In the genomic region with DNA sequence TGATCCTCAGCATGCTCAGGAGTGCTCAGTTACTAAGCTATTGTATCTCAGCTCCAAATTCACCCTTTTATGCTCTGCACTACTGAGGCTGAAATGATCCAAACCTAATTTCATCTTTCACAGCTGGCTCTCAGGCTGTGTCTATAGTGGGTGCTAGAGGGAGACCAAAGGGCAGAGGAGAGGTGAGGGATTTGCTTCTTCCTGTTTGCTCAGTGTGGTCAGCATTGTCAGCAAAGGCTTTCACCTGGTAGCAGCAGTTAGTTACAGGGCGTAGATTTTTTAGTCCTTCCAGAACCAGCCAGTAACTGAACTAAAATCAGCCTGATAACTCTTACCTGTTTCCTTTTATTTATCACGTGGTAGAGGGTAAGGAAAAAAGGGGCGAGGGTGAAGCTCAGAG, we compare ENCODE assay signal across 1 cellular context.
TF ChIP-seq lines count a peak whose summit lies in the region.

No MANE protein-coding gene starts in this region.

TF ChIP-seq in HepG2, 621 proteins besides CTCF, POLR2A, EP300 and RAD21 (continued from another document):
- TF ChIP-seq, protein P1, sequence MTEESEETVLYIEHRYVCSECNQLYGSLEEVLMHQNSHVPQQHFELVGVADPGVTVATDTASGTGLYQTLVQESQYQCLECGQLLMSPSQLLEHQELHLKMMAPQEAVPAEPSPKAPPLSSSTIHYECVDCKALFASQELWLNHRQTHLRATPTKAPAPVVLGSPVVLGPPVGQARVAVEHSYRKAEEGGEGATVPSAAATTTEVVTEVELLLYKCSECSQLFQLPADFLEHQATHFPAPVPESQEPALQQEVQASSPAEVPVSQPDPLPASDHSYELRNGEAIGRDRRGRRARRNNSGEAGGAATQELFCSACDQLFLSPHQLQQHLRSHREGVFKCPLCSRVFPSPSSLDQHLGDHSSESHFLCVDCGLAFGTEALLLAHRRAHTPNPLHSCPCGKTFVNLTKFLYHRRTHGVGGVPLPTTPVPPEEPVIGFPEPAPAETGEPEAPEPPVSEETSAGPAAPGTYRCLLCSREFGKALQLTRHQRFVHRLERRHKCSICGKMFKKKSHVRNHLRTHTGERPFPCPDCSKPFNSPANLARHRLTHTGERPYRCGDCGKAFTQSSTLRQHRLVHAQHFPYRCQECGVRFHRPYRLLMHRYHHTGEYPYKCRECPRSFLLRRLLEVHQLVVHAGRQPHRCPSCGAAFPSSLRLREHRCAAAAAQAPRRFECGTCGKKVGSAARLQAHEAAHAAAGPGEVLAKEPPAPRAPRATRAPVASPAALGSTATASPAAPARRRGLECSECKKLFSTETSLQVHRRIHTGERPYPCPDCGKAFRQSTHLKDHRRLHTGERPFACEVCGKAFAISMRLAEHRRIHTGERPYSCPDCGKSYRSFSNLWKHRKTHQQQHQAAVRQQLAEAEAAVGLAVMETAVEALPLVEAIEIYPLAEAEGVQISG (CRISPR knock-in tag; IDR thresholded peaks at IDR 0.05) = peak; percentile 22; the same call in 1 of the 2 replicates
- TF ChIP-seq, protein P2, sequence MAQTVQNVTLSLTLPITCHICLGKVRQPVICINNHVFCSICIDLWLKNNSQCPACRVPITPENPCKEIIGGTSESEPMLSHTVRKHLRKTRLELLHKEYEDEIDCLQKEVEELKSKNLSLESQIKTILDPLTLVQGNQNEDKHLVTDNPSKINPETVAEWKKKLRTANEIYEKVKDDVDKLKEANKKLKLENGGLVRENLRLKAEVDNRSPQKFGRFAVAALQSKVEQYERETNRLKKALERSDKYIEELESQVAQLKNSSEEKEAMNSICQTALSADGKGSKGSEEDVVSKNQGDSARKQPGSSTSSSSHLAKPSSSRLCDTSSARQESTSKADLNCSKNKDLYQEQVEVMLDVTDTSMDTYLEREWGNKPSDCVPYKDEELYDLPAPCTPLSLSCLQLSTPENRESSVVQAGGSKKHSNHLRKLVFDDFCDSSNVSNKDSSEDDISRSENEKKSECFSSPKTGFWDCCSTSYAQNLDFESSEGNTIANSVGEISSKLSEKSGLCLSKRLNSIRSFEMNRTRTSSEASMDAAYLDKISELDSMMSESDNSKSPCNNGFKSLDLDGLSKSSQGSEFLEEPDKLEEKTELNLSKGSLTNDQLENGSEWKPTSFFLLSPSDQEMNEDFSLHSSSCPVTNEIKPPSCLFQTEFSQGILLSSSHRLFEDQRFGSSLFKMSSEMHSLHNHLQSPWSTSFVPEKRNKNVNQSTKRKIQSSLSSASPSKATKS (CRISPR knock-in tag; IDR thresholded peaks at IDR 0.05) = no peak
- TF ChIP-seq GATA4 (IDR thresholded peaks at IDR 0.05; ENCODE audit: borderline replicate concordance, low read depth) (no peak), ZNF224 (CRISPR knock-in tag; IDR thresholded peaks at IDR 0.05) (no peak), HOXA5 (CRISPR knock-in tag; IDR thresholded peaks at IDR 0.05) (no peak), FOXJ3 (CRISPR knock-in tag; IDR thresholded peaks at IDR 0.05; ENCODE audit: borderline replicate concordance) (no peak), CAMTA2 (CRISPR knock-in tag; IDR thresholded peaks at IDR 0.05; ENCODE audit: borderline replicate concordance) (no peak), MIXL1 (CRISPR knock-in tag; IDR thresholded peaks at IDR 0.05) (no peak), TP53 (CRISPR knock-in tag; conservative IDR thresholded peaks at IDR 0.05) (no peak), KLF6 (CRISPR knock-in tag; IDR thresholded peaks at IDR 0.05) (no peak), HNF4A (CRISPR knock-in tag; IDR thresholded peaks at IDR 0.05) (peak; percentile 72), BORCS8-MEF2B (CRISPR knock-in tag; IDR thresholded peaks at IDR 0.05) (no peak), NFYC (CRISPR knock-in tag; IDR thresholded peaks at IDR 0.05) (no peak), SCMH1 (CRISPR knock-in tag; IDR thresholded peaks at IDR 0.05; ENCODE audit: borderline replicate concordance) (no peak), TCF7L2 (IDR thresholded peaks at IDR 0.05; ENCODE audit: low read depth, low read length) (no peak), ZNF383 (CRISPR knock-in tag; IDR thresholded peaks at IDR 0.05; ENCODE audit: borderline replicate concordance) (no peak), ZKSCAN5 (CRISPR knock-in tag; IDR thresholded peaks at IDR 0.05) (no peak), BCL6 (CRISPR knock-in tag; IDR thresholded peaks at IDR 0.05) (no peak), ASH2L (IDR thresholded peaks at IDR 0.05; ENCODE audit: insufficient read length, low read depth, low read length) (no peak), HDAC2 (CRISPR knock-in tag; IDR thresholded peaks at IDR 0.05) (0 out of 2 replicates have a peak, but pooled peaks have one; percentile 34), HNRNPUL1 (IDR thresholded peaks at IDR 0.05; ENCODE audit: low read depth, low read length) (no peak), KLF15 (CRISPR knock-in tag; IDR thresholded peaks at IDR 0.05; ENCODE audit: borderline replicate concordance) (no peak), TAF15 (IDR thresholded peaks at IDR 0.05; ENCODE audit: low read depth, low read length, poor library complexity, severe bottlenecking) (no peak), TBX3 (IDR thresholded peaks at IDR 0.05; ENCODE audit: borderline replicate concordance) (peak; percentile 29; the same call in 1 of the 2 replicates), ZNF761 (CRISPR knock-in tag; conservative IDR thresholded peaks at IDR 0.05) (no peak), TOE1 (CRISPR knock-in tag; IDR thresholded peaks at IDR 0.05) (no peak), ZNF207 (IDR thresholded peaks at IDR 0.05; ENCODE audit: borderline replicate concordance) (no peak), NFKBIZ (CRISPR knock-in tag; IDR thresholded peaks at IDR 0.05) (no peak), RBFOX2 (IDR thresholded peaks at IDR 0.05; ENCODE audit: low read depth, low read length) (no peak), IRX3 (CRISPR knock-in tag; IDR thresholded peaks at IDR 0.05; ENCODE audit: borderline replicate concordance, low read depth) (no peak), NRL (CRISPR knock-in tag; IDR thresholded peaks at IDR 0.05; ENCODE audit: borderline replicate concordance) (no peak), ZNF230 (CRISPR knock-in tag; IDR thresholded peaks at IDR 0.05) (no peak), ZNF878 (CRISPR knock-in tag; IDR thresholded peaks at IDR 0.05) (no peak), ZFYVE20 (CRISPR knock-in tag; IDR thresholded peaks at IDR 0.05; ENCODE audit: borderline replicate concordance, low read depth) (no peak), KAT7 (CRISPR knock-in tag; IDR thresholded peaks at IDR 0.05; ENCODE audit: borderline replicate concordance) (no peak)
- TF ChIP-seq, protein P3, sequence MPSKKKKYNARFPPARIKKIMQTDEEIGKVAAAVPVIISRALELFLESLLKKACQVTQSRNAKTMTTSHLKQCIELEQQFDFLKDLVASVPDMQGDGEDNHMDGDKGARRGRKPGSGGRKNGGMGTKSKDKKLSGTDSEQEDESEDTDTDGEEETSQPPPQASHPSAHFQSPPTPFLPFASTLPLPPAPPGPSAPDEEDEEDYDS (CRISPR knock-in tag; IDR thresholded peaks at IDR 0.05) = no peak
- TF ChIP-seq, protein P4, sequence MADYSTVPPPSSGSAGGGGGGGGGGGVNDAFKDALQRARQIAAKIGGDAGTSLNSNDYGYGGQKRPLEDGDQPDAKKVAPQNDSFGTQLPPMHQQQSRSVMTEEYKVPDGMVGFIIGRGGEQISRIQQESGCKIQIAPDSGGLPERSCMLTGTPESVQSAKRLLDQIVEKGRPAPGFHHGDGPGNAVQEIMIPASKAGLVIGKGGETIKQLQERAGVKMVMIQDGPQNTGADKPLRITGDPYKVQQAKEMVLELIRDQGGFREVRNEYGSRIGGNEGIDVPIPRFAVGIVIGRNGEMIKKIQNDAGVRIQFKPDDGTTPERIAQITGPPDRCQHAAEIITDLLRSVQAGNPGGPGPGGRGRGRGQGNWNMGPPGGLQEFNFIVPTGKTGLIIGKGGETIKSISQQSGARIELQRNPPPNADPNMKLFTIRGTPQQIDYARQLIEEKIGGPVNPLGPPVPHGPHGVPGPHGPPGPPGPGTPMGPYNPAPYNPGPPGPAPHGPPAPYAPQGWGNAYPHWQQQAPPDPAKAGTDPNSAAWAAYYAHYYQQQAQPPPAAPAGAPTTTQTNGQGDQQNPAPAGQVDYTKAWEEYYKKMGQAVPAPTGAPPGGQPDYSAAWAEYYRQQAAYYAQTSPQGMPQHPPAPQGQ (CRISPR knock-in tag; IDR thresholded peaks at IDR 0.05; ENCODE audit: borderline replicate concordance) = no peak
- TF ChIP-seq, protein P5, sequence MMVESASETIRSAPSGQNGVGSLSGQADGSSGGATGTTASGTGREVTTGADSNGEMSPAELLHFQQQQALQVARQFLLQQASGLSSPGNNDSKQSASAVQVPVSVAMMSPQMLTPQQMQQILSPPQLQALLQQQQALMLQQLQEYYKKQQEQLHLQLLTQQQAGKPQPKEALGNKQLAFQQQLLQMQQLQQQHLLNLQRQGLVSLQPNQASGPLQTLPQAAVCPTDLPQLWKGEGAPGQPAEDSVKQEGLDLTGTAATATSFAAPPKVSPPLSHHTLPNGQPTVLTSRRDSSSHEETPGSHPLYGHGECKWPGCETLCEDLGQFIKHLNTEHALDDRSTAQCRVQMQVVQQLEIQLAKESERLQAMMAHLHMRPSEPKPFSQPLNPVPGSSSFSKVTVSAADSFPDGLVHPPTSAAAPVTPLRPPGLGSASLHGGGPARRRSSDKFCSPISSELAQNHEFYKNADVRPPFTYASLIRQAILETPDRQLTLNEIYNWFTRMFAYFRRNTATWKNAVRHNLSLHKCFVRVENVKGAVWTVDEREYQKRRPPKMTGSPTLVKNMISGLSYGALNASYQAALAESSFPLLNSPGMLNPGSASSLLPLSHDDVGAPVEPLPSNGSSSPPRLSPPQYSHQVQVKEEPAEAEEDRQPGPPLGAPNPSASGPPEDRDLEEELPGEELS (CRISPR knock-in tag; IDR thresholded peaks at IDR 0.05) = 0 out of 2 replicates have a peak, but pooled peaks have one; percentile 33
- TF ChIP-seq, protein P6, sequence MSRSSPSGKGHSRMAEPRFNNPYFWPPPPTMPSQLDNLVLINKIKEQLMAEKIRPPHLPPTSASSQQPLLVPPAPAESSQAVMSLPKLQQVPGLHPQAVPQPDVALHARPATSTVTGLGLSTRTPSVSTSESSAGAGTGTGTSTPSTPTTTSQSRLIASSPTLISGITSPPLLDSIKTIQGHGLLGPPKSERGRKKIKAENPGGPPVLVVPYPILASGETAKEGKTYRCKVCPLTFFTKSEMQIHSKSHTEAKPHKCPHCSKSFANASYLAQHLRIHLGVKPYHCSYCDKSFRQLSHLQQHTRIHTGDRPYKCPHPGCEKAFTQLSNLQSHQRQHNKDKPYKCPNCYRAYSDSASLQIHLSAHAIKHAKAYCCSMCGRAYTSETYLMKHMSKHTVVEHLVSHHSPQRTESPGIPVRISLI (CRISPR knock-in tag; IDR thresholded peaks at IDR 0.05; ENCODE audit: borderline replicate concordance) = no peak
